20 cellular contexts compared by ENCODE assay signal in genomic region chr10:49567810-49568209, GRCh38. TPM values are rescaled to one million over a fixed set of nuclear protein-coding genes. Genes with fewer than 3 reads are reported as not detected.
DNase-seq lines count a peak whose midpoint lies in the region; ATAC-seq and TF ChIP-seq lines count a peak whose summit lies in the region.
"Had no signal": no experiment of that assay in that cellular context is flagged by ENCODE, and none has a peak within 500 bp of the region (broad histone marks: within the 10 kb centered on the region; RNA-seq: fewer than 3 reads in every experiment).

No MANE protein-coding gene starts in this region.

- H3K36me3 ChIP-seq in skeletal muscle satellite cell (ENCODE audit: insufficient read depth, low read length) (no peaks in the 10 kb centered on the region), stomach (no peaks in the 10 kb centered on the region)
- H3K36me3 ChIP-seq: left ventricle myocardium inferior, transverse colon had no signal

- H3K4me3 ChIP-seq in skeletal muscle satellite cell (ENCODE audit: low read length): peak overlapping the region; percentile 14
- no peak overlapping the region for H3K4me3 ChIP-seq in stomach
- H3K4me3 ChIP-seq in dorsolateral prefrontal cortex: no peak overlapping the region
- H3K4me3 ChIP-seq: left ventricle myocardium inferior, transverse colon had no signal

- H3K27ac Mint-ChIP-seq in activated T-helper 2 cell treated with anti-CD3 and anti-CD28 coated beads, Interferon-gamma antibody, Interleukin-2, Interleukin-4, amounts not matched to agents 10 μg/mL and 5 μg/mL and 100 μg/mL, durations not matched to agents 14 hours and 24 hours and 36 hours: peak overlapping the region; percentile 84
- H3K27ac Mint-ChIP-seq: endodermal cell, T-cell had no signal

- peaks cover 53% of the 10 kb centered on the region for H3K4me1 Mint-ChIP-seq in activated T-helper 2 cell treated with anti-CD3 and anti-CD28 coated beads, Interferon-gamma antibody, Interleukin-2, Interleukin-4, amounts not matched to agents 10 μg/mL and 5 μg/mL and 100 μg/mL, durations not matched to agents 14 hours and 24 hours and 36 hours (ENCODE audit: low read depth)
- H3K4me1 Mint-ChIP-seq: endodermal cell had no signal

- TF ChIP-seq POLR2A in stomach (IDR thresholded peaks at IDR 0.05): no peak

- no peak for TF ChIP-seq EP300 in stomach (IDR thresholded peaks at IDR 0.05)

- H3K9me3 ChIP-seq in skeletal muscle satellite cell (replicated peaks; ENCODE audit: low read length): peaks cover 4% of the 10 kb centered on the region
- peaks cover 0 to 14% (median 6%) of the 10 kb centered on the region in 4 donors for H3K9me3 ChIP-seq in stomach
- H3K9me3 ChIP-seq: transverse colon had no signal

- H3K9ac ChIP-seq in skeletal muscle satellite cell (ENCODE audit: low read depth, low read length): peak overlapping the region; percentile 54

- H3K4me1 ChIP-seq in skeletal muscle satellite cell (ENCODE audit: control insufficient read depth, insufficient read depth, low read length): peaks cover 61% of the 10 kb centered on the region
- no peaks in the 10 kb centered on the region for H3K4me1 ChIP-seq in stomach
- H3K4me1 ChIP-seq: transverse colon had no signal

- WGBS in stomach, 5 donors: 74 to 100% (median 89%) methylated on average over 1 of the region's 1 CpG

- TF ChIP-seq CTCF in stomach (IDR thresholded peaks at IDR 0.05) (no peak), dorsolateral prefrontal cortex (IDR thresholded peaks at IDR 0.05 in 54 of 56, conservative IDR thresholded peaks at IDR 0.05 in 2 of 56; ENCODE audit: low read depth in 1 of 56, partially characterized antibody in 56 of 56) (no peak)

- intact Hi-C loops in activated T-helper 2 cell treated with anti-CD3 and anti-CD28 coated beads, Interferon-gamma antibody, Interleukin-2, Interleukin-4, amounts not matched to agents 10 μg/mL and 5 μg/mL and 100 μg/mL, durations not matched to agents 14 hours and 24 hours and 36 hours (cut with micrococcal nuclease): no loop called here
- intact Hi-C loops in stomach (cut with DNase I; ENCODE audit: low total_unique reads): no loop called here
- intact Hi-C loops in dorsolateral prefrontal cortex (cut with DNase I): no loop called here

- H3K27me3 ChIP-seq in skeletal muscle satellite cell (ENCODE audit: control insufficient read depth, insufficient read depth, low read length) (no peaks in the 10 kb centered on the region), stomach (peaks cover 0 to 21% (median 0%) of the 10 kb centered on the region in 3 donors), dorsolateral prefrontal cortex (peaks cover 0 to 10% (median 0%) of the 10 kb centered on the region in 45 donors)
- H3K27me3 ChIP-seq: transverse colon had no signal

- H3K36me3 Mint-ChIP-seq in activated T-helper 2 cell treated with anti-CD3 and anti-CD28 coated beads, Interferon-gamma antibody, Interleukin-2, Interleukin-4, amounts not matched to agents 10 μg/mL and 5 μg/mL and 100 μg/mL, durations not matched to agents 14 hours and 24 hours and 36 hours (ENCODE audit: low read depth): peaks cover 7% of the 10 kb centered on the region
- H3K36me3 Mint-ChIP-seq: T-cell had no signal

- peak overlapping the region; percentile 32 for H3K4me2 ChIP-seq in skeletal muscle satellite cell (ENCODE audit: low read length)

- peaks cover 11% of the 10 kb centered on the region for H3K9me3 Mint-ChIP-seq in activated T-helper 2 cell treated with anti-CD3 and anti-CD28 coated beads, Interferon-gamma antibody, Interleukin-2, Interleukin-4, amounts not matched to agents 10 μg/mL and 5 μg/mL and 100 μg/mL, durations not matched to agents 14 hours and 24 hours and 36 hours
- H3K9me3 Mint-ChIP-seq: T-cell had no signal

- DNase-seq in activated T-helper 2 cell treated with anti-CD3 and anti-CD28 coated beads, Interferon-gamma antibody, Interleukin-2, Interleukin-4, amounts not matched to agents 10 μg/mL and 5 μg/mL and 100 μg/mL, durations not matched to agents 14 hours and 24 hours and 36 hours (ENCODE audit: low spot score): no peak
- DNase-seq in stomach: no peak
- DNase-seq in dorsolateral prefrontal cortex: no peak
- DNase-seq: activated naive CD4-positive, alpha-beta T cell; endodermal cell; H7; head of caudate nucleus; left ventricle myocardium inferior; NCI-H1105; NCI-H2107; NCI-H510A treated with DMSO at 0.1 percent for 48 hours; SHP77 treated with DMSO at 0.1 percent for 48 hours; T-cell; transverse colon had no signal

- no peaks in the 10 kb centered on the region for H3K27me3 Mint-ChIP-seq in activated T-helper 2 cell treated with anti-CD3 and anti-CD28 coated beads, Interferon-gamma antibody, Interleukin-2, Interleukin-4, amounts not matched to agents 10 μg/mL and 5 μg/mL and 100 μg/mL, durations not matched to agents 14 hours and 24 hours and 36 hours (ENCODE audit: low read depth)

- H3K27ac ChIP-seq in stomach (no peak overlapping the region), dorsolateral prefrontal cortex (no peak overlapping the region)
- H3K27ac ChIP-seq: left ventricle myocardium inferior, transverse colon, VCaP had no signal

- peak; percentile 9 for ATAC-seq in GM21367 (IDR thresholded peaks at IDR 0.05; ENCODE audit: unreplicated experiment)
- peak; percentile 8 for ATAC-seq in HG02884 (IDR thresholded peaks at IDR 0.05; ENCODE audit: unreplicated experiment)
- ATAC-seq in HG02623 (IDR thresholded peaks at IDR 0.05; ENCODE audit: unreplicated experiment): no peak
- ATAC-seq: T-cell had no signal

- H3K4me3 Mint-ChIP-seq in activated T-helper 2 cell treated with anti-CD3 and anti-CD28 coated beads, Interferon-gamma antibody, Interleukin-2, Interleukin-4, amounts not matched to agents 10 μg/mL and 5 μg/mL and 100 μg/mL, durations not matched to agents 14 hours and 24 hours and 36 hours (ENCODE audit: low read depth): peak overlapping the region; percentile 30
- H3K4me3 Mint-ChIP-seq: endodermal cell, T-cell had no signal

RNA-seq across cellular contexts. Expression of gene ERCC6, which starts 28.9 kb away (rescaled TPM):
- 22.7 and 26.2 TPM in 2 replicates for total RNA-seq in activated T-helper 2 cell treated with anti-CD3 and anti-CD28 coated beads, Interferon-gamma antibody, Interleukin-2, Interleukin-4, amounts not matched to agents 10 μg/mL and 5 μg/mL and 100 μg/mL, durations not matched to agents 14 hours and 24 hours and 36 hours
- total RNA-seq in skeletal muscle satellite cell (2012; rRNA removed): 15.5 and 20.8 TPM in 2 replicates
- total RNA-seq in stomach (10 to 100 TPM in 4 of 5 donors, 1 to 10 TPM in 1; 3.1 to 33.8 (median 19.9) TPM), dorsolateral prefrontal cortex (10 to 100 TPM; 22.7 to 64.4 (median 38.8) TPM)
- 1 to 10 TPM; 2.0 to 3.1 (median 2.9) TPM for polyA plus RNA-seq in stomach

RNA-seq across cellular contexts. Expression of gene SLC18A3, which starts 42.3 kb away (rescaled TPM):
- 0.18 and 0.32 TPM in 2 replicates for total RNA-seq in activated T-helper 2 cell treated with anti-CD3 and anti-CD28 coated beads, Interferon-gamma antibody, Interleukin-2, Interleukin-4, amounts not matched to agents 10 μg/mL and 5 μg/mL and 100 μg/mL, durations not matched to agents 14 hours and 24 hours and 36 hours
- total RNA-seq in skeletal muscle satellite cell (2012; rRNA removed): not detected in 2 replicates
- total RNA-seq in stomach (under 1 TPM in 1 of 5 donors, not detected in 4; 0.73 TPM), dorsolateral prefrontal cortex (not detected)
- under 1 TPM in 1 of 3 donors, not detected in 2; 0.20 TPM for polyA plus RNA-seq in stomach
- total RNA-seq: chondrocyte, endodermal cell, H7, left ventricle myocardium inferior, T-cell had no signal

RNA-seq across cellular contexts. Expression of gene CHAT, which starts 46.0 kb away (rescaled TPM):
- total RNA-seq in activated T-helper 2 cell treated with anti-CD3 and anti-CD28 coated beads, Interferon-gamma antibody, Interleukin-2, Interleukin-4, amounts not matched to agents 10 μg/mL and 5 μg/mL and 100 μg/mL, durations not matched to agents 14 hours and 24 hours and 36 hours: 2.2 and 2.5 TPM in 2 replicates
- total RNA-seq in skeletal muscle satellite cell (2012; rRNA removed): not detected in 2 replicates
- 1 to 10 TPM in 1 of 5 donors, not detected in 4; 8.7 TPM for total RNA-seq in stomach
- not detected for polyA plus RNA-seq in stomach
- not detected for total RNA-seq in dorsolateral prefrontal cortex
- total RNA-seq: chondrocyte, endodermal cell, H7, left ventricle myocardium inferior, T-cell had no signal
